In genomic region chr6:50816115-50816675, GRCh38 we compare ENCODE assay signal across 8 cellular contexts. TPM values are rescaled to one million over a fixed set of nuclear protein-coding genes. Genes with fewer than 3 reads are reported as not detected.
A peak's percentile ranks its signal among the peaks of the same experiment; 100 is the strongest.
DNase-seq lines count a peak whose midpoint lies in the region; ATAC-seq and TF ChIP-seq lines count a peak whose summit lies in the region.

No MANE protein-coding gene starts in this region.

- peak overlapping the region; percentile 95 for H3K27ac ChIP-seq in SJCRH30
- no peak overlapping the region for H3K27ac ChIP-seq in prostate gland

- ATAC-seq in left cardiac atrium: peak in 1 of 2 donors; percentile 63

- peak; percentile 78 to 95 (median 82) for TF ChIP-seq CTCF in prostate gland (IDR thresholded peaks at IDR 0.05)

- intact Hi-C loops in left cardiac atrium (cut with DNase I): loop anchor here (2.0 to 5.0 kb wide), 3 partner anchors 531 to 1206 kb away; no protein-coding TSS in a partner anchor
- intact Hi-C loops in prostate gland (cut with DNase I): loop anchor here (2.0 to 10.0 kb wide), 3 partner anchors 1039 to 1233 kb away; no protein-coding TSS in a partner anchor

- DNase-seq in H4 (ENCODE audit: low spot score) (peak; percentile 73), Kasumi-1 (lab: John Stamatoyannopoulos, UW) (peak; percentile 67 to 82), SJCRH30 (peak; percentile 70 to 91), adipocyte (ENCODE audit: low read depth) (peak; percentile 90), left cardiac atrium (peak; percentile 56), prostate gland (ENCODE audit: low spot score) (peak; percentile 68), cerebellar nuclear complex (lab: John Stamatoyannopoulos, UW) (no peak)

- H3K9ac ChIP-seq in adipocyte (ENCODE audit: low read length): peak overlapping the region; percentile 8

- H3K36me3 ChIP-seq in SJCRH30: no peaks in the 10 kb centered on the region
- no peaks in the 10 kb centered on the region for H3K36me3 ChIP-seq in adipocyte (ENCODE audit: control insufficient read depth, insufficient read depth, low read length, severe bottlenecking)
- H3K36me3 ChIP-seq in prostate gland: no peaks in the 10 kb centered on the region

- H3K27me3 ChIP-seq in SJCRH30 (no peaks in the 10 kb centered on the region), adipocyte (replicated peaks; ENCODE audit: control insufficient read depth, insufficient read depth, low read length) (peaks cover 45% of the 10 kb centered on the region), prostate gland (replicated peaks; ENCODE audit: insufficient read depth) (peaks cover 31% of the 10 kb centered on the region)

- H3K4me1 ChIP-seq in SJCRH30 (no peaks in the 10 kb centered on the region), adipocyte (ENCODE audit: control insufficient read depth, insufficient read depth, low read length) (no peaks in the 10 kb centered on the region), prostate gland (replicated peaks) (no peaks in the 10 kb centered on the region)

- no peaks in the 10 kb centered on the region for H3K9me3 ChIP-seq in SJCRH30 (replicated peaks)
- no peaks in the 10 kb centered on the region for H3K9me3 ChIP-seq in adipocyte (ENCODE audit: control insufficient read depth, low read length)
- no peaks in the 10 kb centered on the region for H3K9me3 ChIP-seq in prostate gland

- peak overlapping the region; percentile 65 for H3K4me3 ChIP-seq in GM08714 (ENCODE audit: low read length)
- H3K4me3 ChIP-seq in SJCRH30: peak overlapping the region; percentile 64
- H3K4me3 ChIP-seq in adipocyte (ENCODE audit: low read length): peak overlapping the region; percentile 78
- H3K4me3 ChIP-seq in prostate gland: peak overlapping the region; percentile 28 to 30

- WGBS in prostate gland: 1% methylated on average over 14 of the region's 14 CpGs

- TF ChIP-seq POLR2A in prostate gland (IDR thresholded peaks at IDR 0.05): no peak

RNA-seq across cellular contexts. Expression of gene TFAP2B, which starts 2.5 kb away (rescaled TPM):
- total RNA-seq in H4 (2014; rRNA removed; shearing (Covaris generic)): not detected in 2 replicates
- total RNA-seq in SJCRH30 (2014; rRNA removed; shearing (Covaris generic)): 14.0 and 16.7 TPM in 2 replicates
- total RNA-seq in left cardiac atrium (not detected), prostate gland (under 1 TPM in 1 of 2 donors, not detected in 1; 0.06 TPM)

Comparison
In these comparisons a context has a peak if more than half of its experiments do, and no peak if none do; other contexts are left out.
1. DNase-seq: peak in H4 (single experiment), Kasumi-1 (2 of 2), SJCRH30 (2 of 2), adipocyte (single experiment), left cardiac atrium (single experiment) and prostate gland (single experiment); none in cerebellar nuclear complex (0 of 2).
2. RNA of gene TFAP2B, which starts 2.5 kb away (total RNA-seq): 14.0 to 16.7 TPM in SJCRH30; not detected in left cardiac atrium, 0.06 TPM in prostate gland and not detected in H4; every median in the first group is over 10 times any median in the second.
3. Peak in every context shown above with its lines, with median percentiles within 50 percentile points of each other: H3K4me3 ChIP-seq.